1 cellular context compared by ENCODE assay signal in the genomic region with DNA sequence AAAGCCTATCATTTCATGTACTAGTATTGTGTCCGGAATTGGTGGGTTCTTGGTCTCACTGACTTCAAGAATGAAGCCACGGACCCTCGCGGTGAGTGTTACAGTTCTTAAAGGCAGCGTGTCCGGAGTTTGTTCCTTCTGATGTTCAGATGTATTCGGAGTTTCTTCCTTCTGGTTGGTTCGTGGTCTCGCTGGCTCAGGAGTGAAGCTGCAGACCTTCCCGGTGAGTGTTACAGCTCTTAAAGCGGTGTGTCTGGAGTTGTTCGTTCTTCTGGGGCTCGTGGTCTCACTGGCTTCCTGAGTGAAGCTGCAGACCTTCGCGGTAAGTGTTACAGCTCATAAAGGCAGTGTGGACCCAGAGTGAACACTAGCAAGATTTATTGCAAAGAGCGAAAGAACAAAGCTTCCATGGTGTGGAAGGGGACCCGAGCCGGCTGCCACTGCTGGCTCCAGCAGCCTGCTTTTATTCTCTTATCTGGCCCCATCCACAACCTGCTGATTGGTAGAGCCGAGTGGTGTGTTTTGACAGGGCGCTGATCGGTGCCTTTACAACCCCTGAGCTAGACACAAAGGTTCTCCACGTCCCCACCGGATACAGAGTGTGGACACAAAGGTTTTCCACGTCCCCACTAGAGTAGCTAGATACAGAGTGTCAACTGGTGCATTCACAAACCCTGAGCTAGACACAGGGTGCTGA.
TF ChIP-seq lines count a peak whose summit lies in the region.
"Not testable (repeated sequence)": the region's sequence is repeated elsewhere in the genome, so short reads cannot be mapped to it uniquely, and the experiment has no call there.

No MANE protein-coding gene starts in this region.

TF ChIP-seq in K562, 482 proteins besides CTCF, POLR2A, EP300 and RAD21:
- TF ChIP-seq, protein P1, sequence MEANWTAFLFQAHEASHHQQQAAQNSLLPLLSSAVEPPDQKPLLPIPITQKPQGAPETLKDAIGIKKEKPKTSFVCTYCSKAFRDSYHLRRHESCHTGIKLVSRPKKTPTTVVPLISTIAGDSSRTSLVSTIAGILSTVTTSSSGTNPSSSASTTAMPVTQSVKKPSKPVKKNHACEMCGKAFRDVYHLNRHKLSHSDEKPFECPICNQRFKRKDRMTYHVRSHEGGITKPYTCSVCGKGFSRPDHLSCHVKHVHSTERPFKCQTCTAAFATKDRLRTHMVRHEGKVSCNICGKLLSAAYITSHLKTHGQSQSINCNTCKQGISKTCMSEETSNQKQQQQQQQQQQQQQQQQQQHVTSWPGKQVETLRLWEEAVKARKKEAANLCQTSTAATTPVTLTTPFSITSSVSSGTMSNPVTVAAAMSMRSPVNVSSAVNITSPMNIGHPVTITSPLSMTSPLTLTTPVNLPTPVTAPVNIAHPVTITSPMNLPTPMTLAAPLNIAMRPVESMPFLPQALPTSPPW (CRISPR knock-in tag; IDR thresholded peaks at IDR 0.05) = 0 out of 2 replicates have a peak, but pooled peaks have one; percentile 17
- not testable (repeated sequence) for TF ChIP-seq ATF1 (CRISPR knock-in tag; IDR thresholded peaks at IDR 0.05)
- TF ChIP-seq ATF1 (tag; IDR thresholded peaks at IDR 0.05) (peak; percentile 72), POLR2B (IDR thresholded peaks at IDR 0.05; ENCODE audit: low read depth, partially characterized antibody) (peak; percentile 46), RBFOX2 (IDR thresholded peaks at IDR 0.05; ENCODE audit: low read depth, low read length) (peak; percentile 57), L3MBTL2 (IDR thresholded peaks at IDR 0.05) (peak; percentile 28; the same call in 1 of the 2 replicates), POLR2G (IDR thresholded peaks at IDR 0.05; ENCODE audit: low read depth, low read length) (peak; percentile 47), MEIS2 (IDR thresholded peaks at IDR 0.05; ENCODE audit: partially characterized antibody) (peak; percentile 34), NFYB (IDR thresholded peaks at IDR 0.05; ENCODE audit: extremely low read depth, insufficient read length) (peak; percentile 72), TBP (optimal IDR thresholded peaks at IDR 0.05; ENCODE audit: low read depth, low read length) (peak; percentile 27), SUPT5H (IDR thresholded peaks at IDR 0.05) (peak; percentile 66; the same call in 1 of the 2 replicates), MTA3 (IDR thresholded peaks at IDR 0.05; ENCODE audit: borderline replicate concordance) (peak; percentile 73), EP400 (IDR thresholded peaks at IDR 0.05) (peak; percentile 18; the same call in 1 of the 2 replicates), KDM5B (IDR thresholded peaks at IDR 0.05; ENCODE audit: insufficient replicate concordance, low read depth, low read length) (peak; percentile 34), POLR2H (tag; IDR thresholded peaks at IDR 0.05; ENCODE audit: low read depth) (peak; percentile 92), SNIP1 (IDR thresholded peaks at IDR 0.05; ENCODE audit: low read depth) (0 out of 2 replicates have a peak, but pooled peaks have one; percentile 47), GTF2A2 (tag; IDR thresholded peaks at IDR 0.05) (peak; percentile 55; the same call in 1 of the 2 replicates), ASH1L (IDR thresholded peaks at IDR 0.05; ENCODE audit: borderline replicate concordance, low read depth, partially characterized antibody) (peak; percentile 20), ERF (CRISPR knock-in tag; IDR thresholded peaks at IDR 0.05) (0 out of 2 replicates have a peak, but pooled peaks have one; percentile 40), CREM (IDR thresholded peaks at IDR 0.05; ENCODE audit: low read depth) (0 out of 2 replicates have a peak, but pooled peaks have one; percentile 7), ZNF445 (CRISPR knock-in tag; IDR thresholded peaks at IDR 0.05; ENCODE audit: low read depth) (peak; percentile 97), SOX6 (IDR thresholded peaks at IDR 0.05) (0 out of 2 replicates have a peak, but pooled peaks have one; percentile 25)
- TF ChIP-seq, protein P2, sequence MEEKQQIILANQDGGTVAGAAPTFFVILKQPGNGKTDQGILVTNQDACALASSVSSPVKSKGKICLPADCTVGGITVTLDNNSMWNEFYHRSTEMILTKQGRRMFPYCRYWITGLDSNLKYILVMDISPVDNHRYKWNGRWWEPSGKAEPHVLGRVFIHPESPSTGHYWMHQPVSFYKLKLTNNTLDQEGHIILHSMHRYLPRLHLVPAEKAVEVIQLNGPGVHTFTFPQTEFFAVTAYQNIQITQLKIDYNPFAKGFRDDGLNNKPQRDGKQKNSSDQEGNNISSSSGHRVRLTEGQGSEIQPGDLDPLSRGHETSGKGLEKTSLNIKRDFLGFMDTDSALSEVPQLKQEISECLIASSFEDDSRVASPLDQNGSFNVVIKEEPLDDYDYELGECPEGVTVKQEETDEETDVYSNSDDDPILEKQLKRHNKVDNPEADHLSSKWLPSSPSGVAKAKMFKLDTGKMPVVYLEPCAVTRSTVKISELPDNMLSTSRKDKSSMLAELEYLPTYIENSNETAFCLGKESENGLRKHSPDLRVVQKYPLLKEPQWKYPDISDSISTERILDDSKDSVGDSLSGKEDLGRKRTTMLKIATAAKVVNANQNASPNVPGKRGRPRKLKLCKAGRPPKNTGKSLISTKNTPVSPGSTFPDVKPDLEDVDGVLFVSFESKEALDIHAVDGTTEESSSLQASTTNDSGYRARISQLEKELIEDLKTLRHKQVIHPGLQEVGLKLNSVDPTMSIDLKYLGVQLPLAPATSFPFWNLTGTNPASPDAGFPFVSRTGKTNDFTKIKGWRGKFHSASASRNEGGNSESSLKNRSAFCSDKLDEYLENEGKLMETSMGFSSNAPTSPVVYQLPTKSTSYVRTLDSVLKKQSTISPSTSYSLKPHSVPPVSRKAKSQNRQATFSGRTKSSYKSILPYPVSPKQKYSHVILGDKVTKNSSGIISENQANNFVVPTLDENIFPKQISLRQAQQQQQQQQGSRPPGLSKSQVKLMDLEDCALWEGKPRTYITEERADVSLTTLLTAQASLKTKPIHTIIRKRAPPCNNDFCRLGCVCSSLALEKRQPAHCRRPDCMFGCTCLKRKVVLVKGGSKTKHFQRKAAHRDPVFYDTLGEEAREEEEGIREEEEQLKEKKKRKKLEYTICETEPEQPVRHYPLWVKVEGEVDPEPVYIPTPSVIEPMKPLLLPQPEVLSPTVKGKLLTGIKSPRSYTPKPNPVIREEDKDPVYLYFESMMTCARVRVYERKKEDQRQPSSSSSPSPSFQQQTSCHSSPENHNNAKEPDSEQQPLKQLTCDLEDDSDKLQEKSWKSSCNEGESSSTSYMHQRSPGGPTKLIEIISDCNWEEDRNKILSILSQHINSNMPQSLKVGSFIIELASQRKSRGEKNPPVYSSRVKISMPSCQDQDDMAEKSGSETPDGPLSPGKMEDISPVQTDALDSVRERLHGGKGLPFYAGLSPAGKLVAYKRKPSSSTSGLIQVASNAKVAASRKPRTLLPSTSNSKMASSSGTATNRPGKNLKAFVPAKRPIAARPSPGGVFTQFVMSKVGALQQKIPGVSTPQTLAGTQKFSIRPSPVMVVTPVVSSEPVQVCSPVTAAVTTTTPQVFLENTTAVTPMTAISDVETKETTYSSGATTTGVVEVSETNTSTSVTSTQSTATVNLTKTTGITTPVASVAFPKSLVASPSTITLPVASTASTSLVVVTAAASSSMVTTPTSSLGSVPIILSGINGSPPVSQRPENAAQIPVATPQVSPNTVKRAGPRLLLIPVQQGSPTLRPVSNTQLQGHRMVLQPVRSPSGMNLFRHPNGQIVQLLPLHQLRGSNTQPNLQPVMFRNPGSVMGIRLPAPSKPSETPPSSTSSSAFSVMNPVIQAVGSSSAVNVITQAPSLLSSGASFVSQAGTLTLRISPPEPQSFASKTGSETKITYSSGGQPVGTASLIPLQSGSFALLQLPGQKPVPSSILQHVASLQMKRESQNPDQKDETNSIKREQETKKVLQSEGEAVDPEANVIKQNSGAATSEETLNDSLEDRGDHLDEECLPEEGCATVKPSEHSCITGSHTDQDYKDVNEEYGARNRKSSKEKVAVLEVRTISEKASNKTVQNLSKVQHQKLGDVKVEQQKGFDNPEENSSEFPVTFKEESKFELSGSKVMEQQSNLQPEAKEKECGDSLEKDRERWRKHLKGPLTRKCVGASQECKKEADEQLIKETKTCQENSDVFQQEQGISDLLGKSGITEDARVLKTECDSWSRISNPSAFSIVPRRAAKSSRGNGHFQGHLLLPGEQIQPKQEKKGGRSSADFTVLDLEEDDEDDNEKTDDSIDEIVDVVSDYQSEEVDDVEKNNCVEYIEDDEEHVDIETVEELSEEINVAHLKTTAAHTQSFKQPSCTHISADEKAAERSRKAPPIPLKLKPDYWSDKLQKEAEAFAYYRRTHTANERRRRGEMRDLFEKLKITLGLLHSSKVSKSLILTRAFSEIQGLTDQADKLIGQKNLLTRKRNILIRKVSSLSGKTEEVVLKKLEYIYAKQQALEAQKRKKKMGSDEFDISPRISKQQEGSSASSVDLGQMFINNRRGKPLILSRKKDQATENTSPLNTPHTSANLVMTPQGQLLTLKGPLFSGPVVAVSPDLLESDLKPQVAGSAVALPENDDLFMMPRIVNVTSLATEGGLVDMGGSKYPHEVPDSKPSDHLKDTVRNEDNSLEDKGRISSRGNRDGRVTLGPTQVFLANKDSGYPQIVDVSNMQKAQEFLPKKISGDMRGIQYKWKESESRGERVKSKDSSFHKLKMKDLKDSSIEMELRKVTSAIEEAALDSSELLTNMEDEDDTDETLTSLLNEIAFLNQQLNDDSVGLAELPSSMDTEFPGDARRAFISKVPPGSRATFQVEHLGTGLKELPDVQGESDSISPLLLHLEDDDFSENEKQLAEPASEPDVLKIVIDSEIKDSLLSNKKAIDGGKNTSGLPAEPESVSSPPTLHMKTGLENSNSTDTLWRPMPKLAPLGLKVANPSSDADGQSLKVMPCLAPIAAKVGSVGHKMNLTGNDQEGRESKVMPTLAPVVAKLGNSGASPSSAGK (IDR thresholded peaks at IDR 0.05) = peak; percentile 57
- TF ChIP-seq, protein P3, sequence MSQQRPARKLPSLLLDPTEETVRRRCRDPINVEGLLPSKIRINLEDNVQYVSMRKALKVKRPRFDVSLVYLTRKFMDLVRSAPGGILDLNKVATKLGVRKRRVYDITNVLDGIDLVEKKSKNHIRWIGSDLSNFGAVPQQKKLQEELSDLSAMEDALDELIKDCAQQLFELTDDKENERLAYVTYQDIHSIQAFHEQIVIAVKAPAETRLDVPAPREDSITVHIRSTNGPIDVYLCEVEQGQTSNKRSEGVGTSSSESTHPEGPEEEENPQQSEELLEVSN (IDR thresholded peaks at IDR 0.05; ENCODE audit: borderline replicate concordance in 1 of 2, extremely low read depth in 1 of 2, insufficient read depth in 1 of 2, insufficient read length in 1 of 2, low read depth in 1 of 2, low read length in 1 of 2, poor library complexity in 1 of 2, severe bottlenecking in 1 of 2) = peak in 1 of 2 experiments; percentile 28
